ENCODE assay signal across 21 cellular contexts in the genomic region with DNA sequence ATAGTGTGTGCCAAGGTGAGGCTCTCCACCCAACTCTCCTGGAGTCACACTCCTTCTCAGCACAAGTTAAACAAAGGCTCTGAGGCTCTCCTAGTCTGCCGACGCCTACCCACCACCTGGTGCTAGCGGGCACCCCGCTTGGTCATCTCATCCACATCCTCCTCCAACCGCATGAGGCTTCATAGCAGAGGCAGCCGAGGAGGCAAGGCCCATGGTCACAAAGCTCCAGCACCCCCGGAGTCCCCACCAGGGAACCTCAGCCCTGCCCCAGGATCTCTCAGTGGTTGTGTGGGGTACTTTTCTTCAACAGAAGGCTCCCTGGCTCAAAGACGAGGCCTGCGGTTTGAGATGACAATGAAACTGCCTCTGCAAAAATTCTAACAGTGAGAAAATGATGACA. TPM values are rescaled to one million over a fixed set of nuclear protein-coding genes. Genes with fewer than 3 reads are reported as not detected.
DNase-seq lines count a peak whose midpoint lies in the region; ATAC-seq and TF ChIP-seq lines count a peak whose summit lies in the region.
"Had no signal": no experiment of that assay in that cellular context is flagged by ENCODE, and none has a peak within 500 bp of the region (broad histone marks: within the 10 kb centered on the region; RNA-seq: fewer than 3 reads in every experiment).

No MANE protein-coding gene starts in this region.

- DNase-seq in CD14-positive monocyte (ENCODE audit: low spot score) (no peak), naive B cell (no peak), DMS53 (lab: John Stamatoyannopoulos, UW) (no peak), NCI-H2107 treated with DMSO at 0.1 percent for 48 hours (lab: John Stamatoyannopoulos, UW; ENCODE audit: unreplicated experiment) (no peak), NCI-H2029 (lab: John Stamatoyannopoulos, UW) (no peak)
- DNase-seq in CD4-positive, alpha-beta T cell: no peak
- no peak for DNase-seq in activated T-cell treated with anti-CD3 and anti-CD28 coated beads, Interleukin-2, amount 50 U/mL, for 72 hours
- DNase-seq: activated B cell treated with CpG ODN at 0.5 μM for 24 hours; activated CD8-positive, alpha-beta memory T cell treated with anti-CD3 and anti-CD28 coated beads, Interleukin-2, amount 50 U/mL, for 48 hours; adrenal gland; GF-D8; left cardiac atrium; NCI-H1417; PC-9; SJCRH30; stimulated activated CD4-positive, alpha-beta T cell treated with anti-CD3 and anti-CD28 coated beads, Interleukin-1b, Interleukin-23, amount 100 ng/mL, for 48 hours; substantia nigra had no signal

- POLR2A ChIA-PET in CD4-positive, alpha-beta T cell (lab: Charles Lee): no interaction called here

- no peak for TF ChIP-seq CTCF in CD14-positive monocyte (IDR thresholded peaks at IDR 0.05)
- TF ChIP-seq CTCF in CD4-positive, alpha-beta T cell (IDR thresholded peaks at IDR 0.05): no peak

- peaks cover 0 to 3% (median 1%) of the 10 kb centered on the region in 3 donors for H3K27me3 Mint-ChIP-seq in CD14-positive monocyte (ENCODE audit: low read depth in 3 of 3)
- H3K27me3 Mint-ChIP-seq in CD4-positive, alpha-beta T cell: no peaks in the 10 kb centered on the region
- H3K27me3 Mint-ChIP-seq in activated T-cell treated with anti-CD3 and anti-CD28 coated beads, Interleukin-2, amount 50 U/mL, for 72 hours (ENCODE audit: low read depth): no peaks in the 10 kb centered on the region
- H3K27me3 Mint-ChIP-seq in naive B cell: no peaks in the 10 kb centered on the region
- H3K27me3 Mint-ChIP-seq: activated B cell treated with CpG ODN at 0.5 μM for 24 hours had no signal

- H3K27ac Mint-ChIP-seq in CD14-positive monocyte: peak overlapping the region in 4 of 7 donors; percentile 42 to 77 (median 64)
- H3K27ac Mint-ChIP-seq in CD4-positive, alpha-beta T cell: peak overlapping the region; percentile 77
- peak overlapping the region; percentile 26 for H3K27ac Mint-ChIP-seq in activated T-cell treated with anti-CD3 and anti-CD28 coated beads, Interleukin-2, amount 50 U/mL, for 72 hours
- H3K27ac Mint-ChIP-seq in naive B cell: peak overlapping the region in 5 of 6 donors; percentile 7 to 92 (median 73)
- H3K27ac Mint-ChIP-seq: activated B cell treated with CpG ODN at 0.5 μM for 24 hours; T-helper 2 cell treated with Interferon-gamma antibody and Interleukin-4, amounts not matched to agents 5 μg/mL and 100 μg/mL, for 36 hours had no signal

- H3K27ac ChIP-seq in CD4-positive, alpha-beta T cell (ENCODE audit: low read depth, low read length): no peak overlapping the region
- H3K27ac ChIP-seq: adrenal gland, gastroesophageal sphincter, SJCRH30 had no signal

- no peaks in the 10 kb centered on the region for H3K9me3 Mint-ChIP-seq in CD14-positive monocyte
- no peaks in the 10 kb centered on the region for H3K9me3 Mint-ChIP-seq in CD4-positive, alpha-beta T cell
- H3K9me3 Mint-ChIP-seq in activated T-cell treated with anti-CD3 and anti-CD28 coated beads, Interleukin-2, amount 50 U/mL, for 72 hours: no peaks in the 10 kb centered on the region
- no peaks in the 10 kb centered on the region for H3K9me3 Mint-ChIP-seq in naive B cell
- H3K9me3 Mint-ChIP-seq: activated B cell treated with CpG ODN at 0.5 μM for 24 hours; T-helper 2 cell treated with Interferon-gamma antibody and Interleukin-4, amounts not matched to agents 5 μg/mL and 100 μg/mL, for 36 hours had no signal

- intact Hi-C loops in CD14-positive monocyte (cut with micrococcal nuclease): no loop called here
- intact Hi-C loops in CD4-positive, alpha-beta T cell (cut with DNase I, micrococcal nuclease): no loop called here

- CTCF ChIA-PET in CD4-positive, alpha-beta T cell (lab: Charles Lee): no interaction called here

- H3K4me1 Mint-ChIP-seq in CD14-positive monocyte: peaks cover 15% of the 10 kb centered on the region
- peaks cover 95% of the 10 kb centered on the region for H3K4me1 Mint-ChIP-seq in CD4-positive, alpha-beta T cell (ENCODE audit: low read depth)
- peaks cover 96% of the 10 kb centered on the region for H3K4me1 Mint-ChIP-seq in activated T-cell treated with anti-CD3 and anti-CD28 coated beads, Interleukin-2, amount 50 U/mL, for 72 hours (ENCODE audit: low read depth)
- peaks cover 64 to 89% (median 88%) of the 10 kb centered on the region in 3 donors for H3K4me1 Mint-ChIP-seq in naive B cell

- no peak for ATAC-seq in CD4-positive, alpha-beta T cell (ENCODE audit: poor library complexity)
- ATAC-seq in activated T-cell treated with anti-CD3 and anti-CD28 coated beads, Interleukin-2, amount 50 U/mL, for 72 hours (replicated peaks in 1 of 2): peak; percentile 17 to 57
- no peak for ATAC-seq in naive B cell (ENCODE audit: low read depth in 2 of 2)
- ATAC-seq: esophagus mucosa, gastroesophageal sphincter, left cardiac atrium had no signal

- no peaks in the 10 kb centered on the region for H3K27me3 ChIP-seq in CD4-positive, alpha-beta T cell (ENCODE audit: control insufficient read depth, insufficient read depth, low read length)
- H3K27me3 ChIP-seq: adrenal gland, dorsolateral prefrontal cortex, gastroesophageal sphincter, SJCRH30 had no signal

- no peak overlapping the region for H3K4me3 Mint-ChIP-seq in CD14-positive monocyte
- H3K4me3 Mint-ChIP-seq in CD4-positive, alpha-beta T cell: no peak overlapping the region
- peak overlapping the region in 1 of 2 donors; percentile 13 for H3K4me3 Mint-ChIP-seq in activated T-cell treated with anti-CD3 and anti-CD28 coated beads, Interleukin-2, amount 50 U/mL, for 72 hours
- H3K4me3 Mint-ChIP-seq in naive B cell: no peak overlapping the region
- H3K4me3 Mint-ChIP-seq: activated B cell treated with CpG ODN at 0.5 μM for 24 hours; T-helper 2 cell treated with Interferon-gamma antibody and Interleukin-4, amounts not matched to agents 5 μg/mL and 100 μg/mL, for 36 hours had no signal

- no peaks in the 10 kb centered on the region for H3K9me3 ChIP-seq in CD4-positive, alpha-beta T cell (ENCODE audit: control insufficient read depth, low read length)
- H3K9me3 ChIP-seq: adrenal gland, gastroesophageal sphincter, SJCRH30 had no signal

- H3K36me3 Mint-ChIP-seq in CD14-positive monocyte (peaks cover 23 to 31% of the 10 kb centered on the region in 2 donors), naive B cell (no peaks in the 10 kb centered on the region)
- peaks cover 31% of the 10 kb centered on the region for H3K36me3 Mint-ChIP-seq in CD4-positive, alpha-beta T cell (ENCODE audit: low read depth)
- H3K36me3 Mint-ChIP-seq in activated T-cell treated with anti-CD3 and anti-CD28 coated beads, Interleukin-2, amount 50 U/mL, for 72 hours (ENCODE audit: insufficient read depth in 2 of 2): peaks cover 1 to 6% of the 10 kb centered on the region in 2 donors

RNA-seq across cellular contexts. Expression of a gene that starts 43.0 kb away (rescaled TPM):
- 10 to 100 TPM; 14.2 to 28.9 TPM for polyA plus RNA-seq in CD14-positive monocyte
- total RNA-seq in CD4-positive, alpha-beta T cell: 10 to 100 TPM; 82.3 to 85.2 TPM
- 100 to 1,000 TPM; 175 to 207 TPM for total RNA-seq in activated T-cell treated with anti-CD3 and anti-CD28 coated beads, Interleukin-2, amount 50 U/mL, for 72 hours
- polyA plus RNA-seq in naive B cell (ENCODE audit: low read depth in 6 of 6): 10 to 100 TPM; 30.2 to 63.1 (median 37.2) TPM

Comparison
In these comparisons a context has a peak if more than half of its experiments do, and no peak if none do; other contexts are left out.
1. H3K27ac Mint-ChIP-seq: peak in every context shown above with its lines; median percentile 77 in CD4-positive, alpha-beta T cell; 73 in naive B cell; 64 in CD14-positive monocyte; 26 in activated T-cell treated with anti-CD3 and anti-CD28 coated beads, Interleukin-2, amount 50 U/mL, for 72 hours.
2. ATAC-seq: peak in activated T-cell treated with anti-CD3 and anti-CD28 coated beads, Interleukin-2, amount 50 U/mL, for 72 hours (2 of 2); none in CD4-positive, alpha-beta T cell (single experiment) and naive B cell (0 of 2).